ENCODE assay signal across 8 cellular contexts in the genomic region with DNA sequence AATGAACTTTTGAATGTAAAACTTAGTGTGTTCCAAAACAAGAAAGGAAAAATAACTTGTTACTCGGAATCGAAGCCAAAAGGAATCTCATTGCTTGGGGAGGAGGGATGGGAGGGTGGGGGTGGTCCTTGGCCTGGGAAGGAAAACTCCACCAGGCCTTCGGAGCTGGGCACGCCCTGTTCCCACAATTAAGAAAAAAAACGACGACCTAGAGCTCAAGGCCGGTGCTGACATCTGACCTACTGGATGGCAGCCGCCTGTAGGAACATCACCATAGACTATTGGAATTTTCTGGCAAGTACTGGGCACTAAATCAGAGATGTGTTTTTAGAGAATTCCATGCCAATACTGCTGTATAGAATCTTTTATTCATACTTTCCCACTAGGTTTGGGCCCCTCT. TPM values are rescaled to one million over a fixed set of nuclear protein-coding genes. Genes with fewer than 3 reads are reported as not detected.
A peak's percentile ranks its signal among the peaks of the same experiment; 100 is the strongest.
DNase-seq lines count a peak whose midpoint lies in the region; ATAC-seq and TF ChIP-seq lines count a peak whose summit lies in the region.

No MANE protein-coding gene starts in this region.

- no peak for ATAC-seq in HG03460 (IDR thresholded peaks at IDR 0.05; ENCODE audit: unreplicated experiment)

- H3K23me2 ChIP-seq in H9 (ENCODE audit: insufficient read length, low read depth, low read length, poor library complexity, severe bottlenecking) = peaks cover 20% of the 10 kb centered on the region

- no peak overlapping the region for H2BK5ac ChIP-seq in H9 (ENCODE audit: insufficient read length, low read length)
- H2BK5ac ChIP-seq in neuronal stem cell (ENCODE audit: low read length) = no peak overlapping the region

- H3K18ac ChIP-seq in H9 (ENCODE audit: insufficient read length, low read depth, low read length) (no peak overlapping the region), neuronal stem cell (ENCODE audit: low read length) (peak overlapping the region; percentile 68)

- H4K5ac ChIP-seq in H9 (ENCODE audit: insufficient read length, low read depth, low read length) = no peak overlapping the region

- H3K79me1 ChIP-seq in H9 (ENCODE audit: insufficient read depth, low read depth, low read length, poor library complexity, severe bottlenecking) = no peaks in the 10 kb centered on the region
- peaks cover 9% of the 10 kb centered on the region for H3K79me1 ChIP-seq in neuronal stem cell (ENCODE audit: low read depth, low read length)

- no CpG with 5 or more reads among the region's 8 CpGs for WGBS in H9 (ENCODE audit: extremely low coverage, insufficient read length, low lambda C conversion rate)
- 2 to 4% methylated on average over 8 of the region's 8 CpGs for WGBS in esophagus squamous epithelium, 2 donors
- WGBS in neuronal stem cell (ENCODE audit: extremely low coverage in 2 of 2, insufficient read length in 2 of 2, insufficient replicate concordance in 1 of 2), 2 donors = no CpG with 5 or more reads among the region's 8 CpGs

- no peak overlapping the region for H2BK20ac ChIP-seq in H9 (ENCODE audit: low read depth, low read length, poor library complexity, severe bottlenecking)

- H3K27ac Mint-ChIP-seq in H9 = peak overlapping the region in 1 of 3 experiments; percentile 26; a peak in 1 of 7 replicates

- H4K20me1 ChIP-seq in H9 (ENCODE audit: control insufficient read depth, insufficient read depth, insufficient read length) = no peaks in the 10 kb centered on the region

- H3K56ac ChIP-seq in H9 (ENCODE audit: insufficient read length, low read depth, low read length) = no peak overlapping the region

- H3K27me3 ChIP-seq in H9 (ENCODE audit: insufficient read depth, low read length) = no peaks in the 10 kb centered on the region
- H3K27me3 ChIP-seq in SJCRH30 = no peaks in the 10 kb centered on the region
- no peaks in the 10 kb centered on the region for H3K27me3 ChIP-seq in esophagus squamous epithelium
- peaks cover 0 to 10% (median 0%) of the 10 kb centered on the region in 3 experiments for H3K27me3 ChIP-seq in neuronal stem cell (ENCODE audit: control insufficient read depth in 3 of 3, insufficient read depth in 3 of 3, low read depth in 1 of 3, low read length in 3 of 3)

- H3K4me1 ChIP-seq in H9 (ENCODE audit: insufficient read depth, low read length) (peaks cover 18% of the 10 kb centered on the region), SJCRH30 (peaks cover 9% of the 10 kb centered on the region), esophagus squamous epithelium (peaks cover 41 to 79% (median 57%) of the 10 kb centered on the region in 3 donors), neuronal stem cell (ENCODE audit: control insufficient read depth in 2 of 2, insufficient read depth in 1 of 2, low read depth in 1 of 2, low read length in 2 of 2) (peaks cover 19 to 23% of the 10 kb centered on the region in 2 donors)

- H3K4me3 ChIP-seq in SJCRH30 = peak overlapping the region; percentile 97
- H3K4me3 ChIP-seq in esophagus squamous epithelium = peak overlapping the region; percentile 78 to 99 (median 95)
- H3K4me3 ChIP-seq in neuronal stem cell (ENCODE audit: low read length in 2 of 2) = peak overlapping the region; percentile 96 to 98

- H3K14ac ChIP-seq in H9 (ENCODE audit: insufficient read depth, low read length) = no peak overlapping the region
- H3K14ac ChIP-seq in neuronal stem cell (ENCODE audit: low read length) = no peak overlapping the region

- H3K23ac ChIP-seq in H9 (ENCODE audit: insufficient read length, low read depth, low read length) = no peak overlapping the region
- no peak overlapping the region for H3K23ac ChIP-seq in neuronal stem cell (ENCODE audit: low read depth, low read length, poor library complexity)

- H3K4ac ChIP-seq in H9 (ENCODE audit: low read depth, low read length) (no peak overlapping the region), neuronal stem cell (ENCODE audit: low read length) (no peak overlapping the region)

- H3K4me1 Mint-ChIP-seq in H9 = peaks cover 43 to 54% of the 10 kb centered on the region in 2 experiments

- peaks cover 0 to 2% of the 10 kb centered on the region in 2 experiments; a peak in 3 of 5 replicates for H3K9me3 Mint-ChIP-seq in H9

- H3K27me3 Mint-ChIP-seq in H9 (ENCODE audit: low read depth) = no peaks in the 10 kb centered on the region; the same call in 1 of the 2 replicates

- H2BK12ac ChIP-seq in H9 (ENCODE audit: insufficient read length, low read depth, low read length) (no peak overlapping the region), neuronal stem cell (ENCODE audit: low read length) (no peak overlapping the region)

- H2AFZ ChIP-seq in H9 (ENCODE audit: low read length) (no peak overlapping the region), neuronal stem cell (ENCODE audit: low read length) (peak overlapping the region; percentile 88)

- DNase-seq in H9 (no peak), SJCRH30 (peak in 1 of 2 experiments; percentile 49), esophagus squamous epithelium (lab: John Stamatoyannopoulos, UW) (no peak), neuronal stem cell (ENCODE audit: low spot score) (no peak), OCI-M2 (lab: John Stamatoyannopoulos, UW; ENCODE audit: unreplicated experiment) (no peak), NCI-H2227 treated with DMSO at 0.1 percent for 48 hours (lab: John Stamatoyannopoulos, UW) (no peak), iPS-NIHi11 (ENCODE audit: low spot score) (no peak)

- H2BK120ac ChIP-seq in H9 (ENCODE audit: low read depth, low read length, poor library complexity, severe bottlenecking) (no peak overlapping the region), neuronal stem cell (ENCODE audit: low read depth, low read length) (no peak overlapping the region)

- peaks cover 19% of the 10 kb centered on the region for H3K79me2 ChIP-seq in H9 (ENCODE audit: insufficient read depth, low read length)

- H3K36me3 Mint-ChIP-seq in H9 (ENCODE audit: insufficient read depth in 1 of 3, low read depth in 3 of 3) = peaks cover 16 to 29% (median 16%) of the 10 kb centered on the region in 3 experiments; a peak in 6 of 7 replicates

- H3K36me3 ChIP-seq in SJCRH30 (peaks cover 7% of the 10 kb centered on the region), esophagus squamous epithelium (peaks cover 0 to 6% (median 3%) of the 10 kb centered on the region in 3 donors), neuronal stem cell (replicated peaks in 1 of 2; ENCODE audit: control insufficient read depth in 2 of 2, insufficient read depth in 2 of 2, low read length in 2 of 2) (peaks cover 0 to 8% of the 10 kb centered on the region in 2 donors)

- no peaks in the 10 kb centered on the region for H3K9me3 ChIP-seq in H9 (ENCODE audit: control insufficient read depth, low read depth, low read length)
- H3K9me3 ChIP-seq in SJCRH30 (replicated peaks) = no peaks in the 10 kb centered on the region
- no peaks in the 10 kb centered on the region for H3K9me3 ChIP-seq in esophagus squamous epithelium
- H3K9me3 ChIP-seq in neuronal stem cell (replicated peaks in 1 of 2; ENCODE audit: control insufficient read depth in 2 of 2, insufficient read depth in 1 of 2, low read depth in 1 of 2, low read length in 2 of 2) = no peaks in the 10 kb centered on the region

- intact Hi-C loops in esophagus squamous epithelium (cut with DNase I) = no loop called here

- no peak overlapping the region for H4K8ac ChIP-seq in H9 (replicated peaks; ENCODE audit: insufficient read length, low read depth, low read length)
- H4K8ac ChIP-seq in neuronal stem cell (ENCODE audit: low read depth, low read length) = no peak overlapping the region

- H3K27ac ChIP-seq in H9 (ENCODE audit: insufficient read length, low read depth, low read length) (no peak overlapping the region), SJCRH30 (peak overlapping the region; percentile 61), esophagus squamous epithelium (peak overlapping the region; percentile 92 to 98 (median 96)), neuronal stem cell (replicated peaks; ENCODE audit: low read length) (no peak overlapping the region)

- H4K91ac ChIP-seq in H9 (ENCODE audit: insufficient read length, low read depth, low read length) (no peak overlapping the region), neuronal stem cell (ENCODE audit: low read depth, low read length, poor library complexity) (no peak overlapping the region)

- no peak overlapping the region for H3T11ph ChIP-seq in H9 (ENCODE audit: low read length)

- H2AK5ac ChIP-seq in H9 (ENCODE audit: insufficient read length, low read length) = no peak overlapping the region
- H2AK5ac ChIP-seq in neuronal stem cell (ENCODE audit: low read depth, low read length) = no peak overlapping the region

- no peak overlapping the region for H2BK15ac ChIP-seq in H9 (ENCODE audit: low read depth, low read length)
- peak overlapping the region; percentile 54 for H2BK15ac ChIP-seq in neuronal stem cell (ENCODE audit: low read length)

- peak overlapping the region; percentile 79 for H3K4me2 ChIP-seq in H9 (ENCODE audit: insufficient read depth, insufficient read length, low read length)
- H3K4me2 ChIP-seq in neuronal stem cell (ENCODE audit: insufficient read depth, low read length, poor library complexity, severe bottlenecking) = peak overlapping the region; percentile 91

- no peak for TF ChIP-seq POLR2A in esophagus squamous epithelium (IDR thresholded peaks at IDR 0.05)

- H3K9ac ChIP-seq in H9 (ENCODE audit: extremely low read depth, insufficient read length, low read length) (peak overlapping the region; percentile 35), neuronal stem cell (ENCODE audit: low read depth, low read length, poor library complexity) (peak overlapping the region; percentile 93)

- TF ChIP-seq CTCF in H9 (conservative IDR thresholded peaks at IDR 0.05) (no peak), esophagus squamous epithelium (IDR thresholded peaks at IDR 0.05) (no peak)

- peak overlapping the region; percentile 81 to 87 for H3K4me3 Mint-ChIP-seq in H9

RNA-seq across cellular contexts. Expression of gene NADK, which starts 0.8 kb away (rescaled TPM):
- total RNA-seq in H9 (2021) (104 and 105 TPM in 2 replicates), esophagus squamous epithelium (10 to 100 TPM; 36.1 to 57.6 (median 39.5) TPM)
- 65.2 and 74.6 TPM in 2 replicates for total RNA-seq in SJCRH30 (2014; rRNA removed; shearing (Covaris generic))
- 45.5 TPM for polyA plus RNA-seq in neuronal stem cell (2013, experiment 1 of 2)
- polyA plus RNA-seq in neuronal stem cell (2013, experiment 2 of 2) = 43.7 TPM

RNA-seq across cellular contexts. Expression of gene CDK11A, which starts 53.4 kb away (rescaled TPM):
- 49.5 and 50.1 TPM in 2 replicates for total RNA-seq in H9 (2021)
- total RNA-seq in SJCRH30 (2014; rRNA removed; shearing (Covaris generic)) = 20.1 and 29.4 TPM in 2 replicates
- 10 to 100 TPM; 12.7 to 32.2 (median 22.4) TPM for total RNA-seq in esophagus squamous epithelium
- polyA plus RNA-seq in neuronal stem cell (2013, experiment 1 of 2) = 23.9 TPM
- 23.6 TPM for polyA plus RNA-seq in neuronal stem cell (2013, experiment 2 of 2)

Comparison
In these comparisons a context has a peak if more than half of its experiments do, and no peak if none do; other contexts are left out.
1. H3K27ac ChIP-seq: peak in SJCRH30 (single experiment) and esophagus squamous epithelium (4 of 4); none in H9 (single experiment) and neuronal stem cell (single experiment).
2. Peak in every context shown above with its lines, with median percentiles within 50 percentile points of each other: H3K4me3 ChIP-seq.